ENCODE assay signal across 30 cellular contexts in the genomic region with DNA sequence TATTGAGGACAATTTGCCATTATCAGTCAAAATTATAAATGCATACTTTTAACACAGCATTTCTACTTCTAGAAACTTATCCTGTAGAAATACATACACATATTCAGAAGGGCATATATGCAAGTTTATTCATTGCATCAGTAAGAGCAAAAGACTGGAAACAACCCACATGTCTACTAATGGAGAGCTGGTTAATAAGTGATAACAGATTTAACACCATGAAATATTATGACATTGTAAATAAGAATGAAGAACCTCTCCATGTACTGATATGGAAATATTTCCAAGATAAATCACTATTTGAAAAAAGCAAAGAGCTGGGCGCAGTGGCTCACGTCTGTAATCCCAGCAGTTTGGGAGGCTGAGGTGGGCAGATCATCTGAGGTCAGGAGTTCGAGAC.
"Had no signal": no experiment of that assay in that cellular context is flagged by ENCODE, and none has a peak within 500 bp of the region (broad histone marks: within the 10 kb centered on the region; RNA-seq: fewer than 3 reads in every experiment).

No MANE protein-coding gene starts in this region.

- H3K9me3 ChIP-seq: adrenal gland had no signal

- ATAC-seq: activated CD8-positive, alpha-beta T cell treated with anti-CD3 and anti-CD28 coated beads for 36 hours; activated naive CD4-positive, alpha-beta T cell treated with anti-CD3 and anti-CD28 coated beads, Interleukin-2, amount 50 U/mL, for 72 hours; activated T-cell treated with anti-CD3 and anti-CD28 coated beads, Interleukin-2, amount 50 U/mL, for 4 hours; activated T-cell treated with anti-CD3 and anti-CD28 coated beads, Interleukin-2, amount 50 U/mL, for 72 hours; activated T-helper 17 cell treated with anti-CD3 and anti-CD28 coated beads, Interleukin-2, amount 50 U/mL, for 72 hours had no signal

- H3K36me3 ChIP-seq: adrenal gland, cardiac muscle cell had no signal

- H3K27ac ChIP-seq: adrenal gland, cardiac muscle cell, VCaP had no signal

- DNase-seq: activated B cell treated with CpG ODN at 0.5 μM for 24 hours; activated CD4-positive, alpha-beta memory T cell treated with anti-CD3 and anti-CD28 coated beads for 36 hours; activated CD4-positive, alpha-beta T cell treated with anti-CD3 and anti-CD28 coated beads for 4 hours; activated CD4-positive, alpha-beta T cell treated with anti-CD3 and anti-CD28 coated beads, Interleukin-2, amount 10 ng/mL, durations not matched to agents 24 days and 14 days; activated CD4-positive, alpha-beta T cell treated with anti-CD3 and anti-CD28 coated beads, Interleukin-2, amount 50 U/mL, for 1 hour; activated CD4-positive, alpha-beta T cell treated with anti-CD3 and anti-CD28 coated beads, Interleukin-2, amount 50 U/mL, for 4 hours; activated CD4-positive, CD25-positive, alpha-beta regulatory T cell treated with anti-CD3 and anti-CD28 coated beads, Interleukin-2, amount 50 U/mL, for 72 hours; activated CD8-positive, alpha-beta T cell treated with anti-CD3 and anti-CD28 coated beads for 36 hours; activated effector memory CD4-positive, alpha-beta T cell treated with anti-CD3 and anti-CD28 coated beads, Interleukin-2, amount 50 U/mL, for 16 hours; activated gamma-delta T cell treated with Interleukin-2 at 50 U/mL for 16 hours; activated naive CD4-positive, alpha-beta T cell; activated naive CD4-positive, alpha-beta T cell treated with anti-CD3 and anti-CD28 coated beads for 36 hours; activated naive CD4-positive, alpha-beta T cell treated with anti-CD3 and anti-CD28 coated beads, Interleukin-2, amount 50 U/mL, for 16 hours; activated naive CD8-positive, alpha-beta T cell treated with anti-CD3 and anti-CD28 coated beads for 36 hours; activated T-cell treated with anti-CD3 and anti-CD28 coated beads for 4 hours; activated T-cell treated with anti-CD3 and anti-CD28 coated beads, Interleukin-2, amount 50 U/mL, for 1 hour; activated T-cell treated with anti-CD3 and anti-CD28 coated beads, Interleukin-2, amount 50 U/mL, for 4 hours; activated T-cell treated with anti-CD3 and anti-CD28 coated beads, Interleukin-2, amount 50 U/mL, for 72 hours; adrenal gland; amniotic stem cell; aorta; caudate nucleus; cerebellar nuclear complex; T-helper 1 cell; T-helper 2 cell; T-helper 9 cell had no signal

- H3K4me3 ChIP-seq: adrenal gland, cardiac muscle cell had no signal

- H3K27me3 ChIP-seq: adrenal gland, cardiac muscle cell had no signal

- H3K4me1 ChIP-seq: adrenal gland had no signal
